17 cellular contexts compared by ENCODE assay signal in genomic region chr14:51627313-51627712, GRCh38. TPM values are rescaled to one million over a fixed set of nuclear protein-coding genes. Genes with fewer than 3 reads are reported as not detected.
A peak's percentile ranks its signal among the peaks of the same experiment; 100 is the strongest.
DNase-seq lines count a peak whose midpoint lies in the region; ATAC-seq and TF ChIP-seq lines count a peak whose summit lies in the region.
"Had no signal": no experiment of that assay in that cellular context is flagged by ENCODE, and none has a peak within 500 bp of the region (broad histone marks: within the 10 kb centered on the region; RNA-seq: fewer than 3 reads in every experiment).

No MANE protein-coding gene starts in this region.

- H2AFZ ChIP-seq in MM.1S (ENCODE audit: low read length) (no peak overlapping the region), neural progenitor cell (replicated peaks) (no peak overlapping the region)

- peaks cover 10% of the 10 kb centered on the region for H3K4me1 Mint-ChIP-seq in activated CD8-positive, alpha-beta T cell treated with anti-CD3 and anti-CD28 coated beads, Interleukin-2, amount 10 ng/mL, durations not matched to agents 7 days and 5 days (ENCODE audit: low read depth)
- peaks cover 4% of the 10 kb centered on the region for H3K4me1 Mint-ChIP-seq in activated CD8-positive, alpha-beta T cell treated with anti-CD3 and anti-CD28 coated beads for 36 hours (ENCODE audit: low read depth)
- H3K4me1 Mint-ChIP-seq in neural progenitor cell: no peaks in the 10 kb centered on the region

- H3K9ac ChIP-seq in MM.1S (ENCODE audit: low read length) (no peak overlapping the region), adipocyte (ENCODE audit: low read length) (no peak overlapping the region), skeletal muscle satellite cell (ENCODE audit: low read depth, low read length) (no peak overlapping the region), neural progenitor cell (no peak overlapping the region)

- no peak for DNase-seq in activated CD8-positive, alpha-beta T cell treated with anti-CD3 and anti-CD28 coated beads, Interleukin-2, amount 10 ng/mL, durations not matched to agents 7 days and 5 days
- DNase-seq in activated CD8-positive, alpha-beta T cell treated with anti-CD3 and anti-CD28 coated beads for 36 hours: no peak
- DNase-seq in MM.1S: no peak
- DNase-seq in adipocyte (ENCODE audit: low read depth): no peak
- DNase-seq in medulla oblongata (ENCODE audit: extremely low spot score): no peak
- no peak for DNase-seq in neural progenitor cell (ENCODE audit: low spot score)
- DNase-seq: Calu3; CD4-positive, CD25-positive, alpha-beta regulatory T cell; GF-D8; NCI-H1105 treated with DMSO at 0.1 percent for 48 hours; NCI-H187; NCI-H524 treated with DMSO at 0.1 percent for 48 hours; T-helper 1 cell had no signal

- intact Hi-C loops in activated CD8-positive, alpha-beta T cell treated with anti-CD3 and anti-CD28 coated beads for 36 hours (cut with micrococcal nuclease): no loop called here

- no peak for TF ChIP-seq CTCF in activated CD8-positive, alpha-beta T cell treated with anti-CD3 and anti-CD28 coated beads for 36 hours (IDR thresholded peaks at IDR 0.05)
- TF ChIP-seq CTCF in MM.1S (IDR thresholded peaks at IDR 0.05; ENCODE audit: low read length) (no peak), neural progenitor cell (IDR thresholded peaks at IDR 0.05) (no peak)

- H3K27ac ChIP-seq in MM.1S (ENCODE audit: low read length): no peak overlapping the region
- H3K27ac ChIP-seq in neural progenitor cell: no peak overlapping the region

- CTCF ChIA-PET in activated CD8-positive, alpha-beta T cell treated with anti-CD3 and anti-CD28 coated beads, Interleukin-2, amount 10 ng/mL, durations not matched to agents 7 days and 5 days (lab: Charles Lee): no interaction called here
- CTCF ChIA-PET in activated CD8-positive, alpha-beta T cell treated with anti-CD3 and anti-CD28 coated beads for 36 hours (lab: Charles Lee): no interaction called here

- H4K20me1 ChIP-seq in MM.1S (ENCODE audit: insufficient read depth, low read length) (no peaks in the 10 kb centered on the region), neural progenitor cell (ENCODE audit: low read depth) (no peaks in the 10 kb centered on the region)

- peak overlapping the region; percentile 27 for H3K27ac Mint-ChIP-seq in activated CD8-positive, alpha-beta T cell treated with anti-CD3 and anti-CD28 coated beads, Interleukin-2, amount 10 ng/mL, durations not matched to agents 7 days and 5 days
- H3K27ac Mint-ChIP-seq in activated CD8-positive, alpha-beta T cell treated with anti-CD3 and anti-CD28 coated beads for 36 hours: no peak overlapping the region
- no peak overlapping the region for H3K27ac Mint-ChIP-seq in neural progenitor cell
- H3K27ac Mint-ChIP-seq: CD4-positive, CD25-positive, alpha-beta regulatory T cell had no signal

- no peaks in the 10 kb centered on the region for H3K9me3 ChIP-seq in MM.1S (replicated peaks; ENCODE audit: insufficient read depth, low read length)
- no peaks in the 10 kb centered on the region for H3K9me3 ChIP-seq in adipocyte (ENCODE audit: control insufficient read depth, low read length)
- no peaks in the 10 kb centered on the region for H3K9me3 ChIP-seq in skeletal muscle satellite cell (replicated peaks; ENCODE audit: low read length)
- no peaks in the 10 kb centered on the region for H3K9me3 ChIP-seq in neural progenitor cell (ENCODE audit: low read depth)

- H3F3A ChIP-seq in MM.1S (ENCODE audit: insufficient read depth, low read length) (peaks cover 26% of the 10 kb centered on the region), neural progenitor cell (ENCODE audit: low read depth) (no peaks in the 10 kb centered on the region)

- H3K27me3 Mint-ChIP-seq in activated CD8-positive, alpha-beta T cell treated with anti-CD3 and anti-CD28 coated beads, Interleukin-2, amount 10 ng/mL, durations not matched to agents 7 days and 5 days (ENCODE audit: low read depth): peaks cover 9% of the 10 kb centered on the region
- H3K27me3 Mint-ChIP-seq in activated CD8-positive, alpha-beta T cell treated with anti-CD3 and anti-CD28 coated beads for 36 hours: peaks cover 6% of the 10 kb centered on the region
- no peaks in the 10 kb centered on the region for H3K27me3 Mint-ChIP-seq in neural progenitor cell (ENCODE audit: insufficient read depth, low read depth)

- no peaks in the 10 kb centered on the region for H3K27me3 ChIP-seq in MM.1S (replicated peaks; ENCODE audit: insufficient read depth, low read length)
- H3K27me3 ChIP-seq in adipocyte (replicated peaks; ENCODE audit: control insufficient read depth, insufficient read depth, low read length): no peaks in the 10 kb centered on the region
- H3K27me3 ChIP-seq in skeletal muscle satellite cell (ENCODE audit: control insufficient read depth, insufficient read depth, low read length): no peaks in the 10 kb centered on the region
- no peaks in the 10 kb centered on the region for H3K27me3 ChIP-seq in neural progenitor cell

- no peak overlapping the region for H3K4me3 Mint-ChIP-seq in activated CD8-positive, alpha-beta T cell treated with anti-CD3 and anti-CD28 coated beads, Interleukin-2, amount 10 ng/mL, durations not matched to agents 7 days and 5 days
- no peak overlapping the region for H3K4me3 Mint-ChIP-seq in activated CD8-positive, alpha-beta T cell treated with anti-CD3 and anti-CD28 coated beads for 36 hours
- H3K4me3 Mint-ChIP-seq in neural progenitor cell: no peak overlapping the region

- ATAC-seq in activated CD8-positive, alpha-beta T cell treated with anti-CD3 and anti-CD28 coated beads, Interleukin-2, amount 10 ng/mL, durations not matched to agents 7 days and 5 days: no peak
- ATAC-seq in activated CD8-positive, alpha-beta T cell treated with anti-CD3 and anti-CD28 coated beads for 36 hours: no peak
- ATAC-seq in HG02970 (IDR thresholded peaks at IDR 0.05; ENCODE audit: low FRiP score, unreplicated experiment): no peak
- ATAC-seq: HCT116, K562 had no signal

- no peaks in the 10 kb centered on the region for H3K79me2 ChIP-seq in MM.1S (ENCODE audit: low read length)
- no peaks in the 10 kb centered on the region for H3K79me2 ChIP-seq in neural progenitor cell (ENCODE audit: low read depth)

- H3K9me3 Mint-ChIP-seq in activated CD8-positive, alpha-beta T cell treated with anti-CD3 and anti-CD28 coated beads, Interleukin-2, amount 10 ng/mL, durations not matched to agents 7 days and 5 days (ENCODE audit: insufficient read depth): peaks cover 3% of the 10 kb centered on the region
- H3K9me3 Mint-ChIP-seq in activated CD8-positive, alpha-beta T cell treated with anti-CD3 and anti-CD28 coated beads for 36 hours: no peaks in the 10 kb centered on the region
- no peaks in the 10 kb centered on the region for H3K9me3 Mint-ChIP-seq in neural progenitor cell

- POLR2A ChIA-PET in activated CD8-positive, alpha-beta T cell treated with anti-CD3 and anti-CD28 coated beads, Interleukin-2, amount 10 ng/mL, durations not matched to agents 7 days and 5 days (lab: Charles Lee): no interaction called here
- POLR2A ChIA-PET in activated CD8-positive, alpha-beta T cell treated with anti-CD3 and anti-CD28 coated beads for 36 hours (lab: Charles Lee): no interaction called here

- no peaks in the 10 kb centered on the region for H3K9me2 ChIP-seq in MM.1S (replicated peaks; ENCODE audit: insufficient read depth, low read length)

- H3K36me3 ChIP-seq in MM.1S (replicated peaks; ENCODE audit: insufficient read depth, low read length) (no peaks in the 10 kb centered on the region), adipocyte (ENCODE audit: control insufficient read depth, insufficient read depth, low read length, severe bottlenecking) (no peaks in the 10 kb centered on the region), skeletal muscle satellite cell (ENCODE audit: insufficient read depth, low read length) (no peaks in the 10 kb centered on the region), neural progenitor cell (no peaks in the 10 kb centered on the region)

- peaks cover 56% of the 10 kb centered on the region for H3K4me1 ChIP-seq in MM.1S (ENCODE audit: low read length)
- H3K4me1 ChIP-seq in adipocyte (ENCODE audit: control insufficient read depth, insufficient read depth, low read length): peaks cover 11% of the 10 kb centered on the region
- peaks cover 10% of the 10 kb centered on the region for H3K4me1 ChIP-seq in skeletal muscle satellite cell (ENCODE audit: control insufficient read depth, insufficient read depth, low read length)
- no peaks in the 10 kb centered on the region for H3K4me1 ChIP-seq in neural progenitor cell

- H3K4me2 ChIP-seq in MM.1S (ENCODE audit: low read depth, low read length): peak overlapping the region; percentile 3; the same call in 1 of the 2 replicates
- H3K4me2 ChIP-seq in skeletal muscle satellite cell (ENCODE audit: low read length): peak overlapping the region; percentile 61
- H3K4me2 ChIP-seq in neural progenitor cell: no peak overlapping the region

- H3K4me3 ChIP-seq in MM.1S (ENCODE audit: low read length) (no peak overlapping the region), adipocyte (ENCODE audit: low read length) (peak overlapping the region; percentile 53), skeletal muscle satellite cell (ENCODE audit: low read length) (no peak overlapping the region), neural progenitor cell (no peak overlapping the region)
- H3K4me3 ChIP-seq: K562 had no signal

- H3K36me3 Mint-ChIP-seq in activated CD8-positive, alpha-beta T cell treated with anti-CD3 and anti-CD28 coated beads, Interleukin-2, amount 10 ng/mL, durations not matched to agents 7 days and 5 days (ENCODE audit: low read depth): no peaks in the 10 kb centered on the region
- H3K36me3 Mint-ChIP-seq in activated CD8-positive, alpha-beta T cell treated with anti-CD3 and anti-CD28 coated beads for 36 hours (ENCODE audit: low read depth): no peaks in the 10 kb centered on the region
- H3K36me3 Mint-ChIP-seq in neural progenitor cell: no peaks in the 10 kb centered on the region
- H3K36me3 Mint-ChIP-seq: CD4-positive, CD25-positive, alpha-beta regulatory T cell had no signal

RNA-seq across cellular contexts. Expression of gene FRMD6, which starts 24.4 kb away (rescaled TPM):
- 1 to 10 TPM; 3.2 to 3.5 TPM for total RNA-seq in activated CD8-positive, alpha-beta T cell treated with anti-CD3 and anti-CD28 coated beads, Interleukin-2, amount 10 ng/mL, durations not matched to agents 7 days and 5 days
- 1 to 10 TPM; 2.7 to 4.9 TPM for total RNA-seq in activated CD8-positive, alpha-beta T cell treated with anti-CD3 and anti-CD28 coated beads for 36 hours
- total RNA-seq in skeletal muscle satellite cell (2012; rRNA removed): 148 and 178 TPM in 2 replicates
- total RNA-seq in neural progenitor cell (ENCODE audit: low replicate concordance): 20.6 and 24.4 TPM in 2 replicates
